Comparison of ENCODE assay signal across 9 cellular contexts in the genomic region with DNA sequence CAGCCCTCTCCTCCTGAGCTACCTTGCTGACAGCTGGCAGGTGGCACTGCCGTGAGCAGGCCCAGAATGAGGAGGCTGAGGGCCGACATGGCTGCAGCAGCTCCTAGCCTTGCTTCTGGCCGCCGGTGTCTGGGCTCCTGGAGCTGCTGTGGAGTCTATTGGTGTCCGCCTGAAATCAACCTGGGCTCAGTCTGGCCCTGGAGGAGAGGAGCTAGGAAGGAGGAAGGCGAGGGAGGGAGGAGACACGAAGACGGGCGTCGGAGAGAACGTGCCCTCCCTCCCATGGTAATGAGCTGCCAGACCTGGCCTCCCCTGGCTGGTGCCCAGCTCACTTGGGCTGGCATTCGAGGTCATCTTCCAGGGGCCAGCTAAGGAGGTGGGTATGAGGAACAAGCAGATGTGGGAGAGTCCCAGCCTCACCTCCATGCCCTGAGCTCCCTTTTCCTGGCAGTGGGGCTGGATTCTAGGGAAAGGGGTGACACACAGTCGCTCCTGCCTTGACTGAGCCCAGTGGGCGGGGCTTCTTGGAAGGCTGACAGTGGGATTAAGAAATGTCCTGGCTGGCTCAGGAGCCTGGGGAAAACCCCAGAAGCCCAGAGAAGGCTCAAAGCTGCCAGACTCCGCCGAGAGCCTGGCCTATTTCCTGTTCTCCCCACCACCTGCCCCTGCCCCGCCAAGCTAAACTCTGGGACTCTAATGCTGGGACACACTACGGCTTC. TPM values are rescaled to one million over a fixed set of nuclear protein-coding genes. Genes with fewer than 3 reads are reported as not detected.
DNase-seq lines count a peak whose midpoint lies in the region; ATAC-seq, FAIRE-seq and TF ChIP-seq lines count a peak whose summit lies in the region.
"Had no signal": no experiment of that assay in that cellular context is flagged by ENCODE, and none has a peak within 500 bp of the region (broad histone marks: within the 10 kb centered on the region; RNA-seq: fewer than 3 reads in every experiment).

A gene with protein sequence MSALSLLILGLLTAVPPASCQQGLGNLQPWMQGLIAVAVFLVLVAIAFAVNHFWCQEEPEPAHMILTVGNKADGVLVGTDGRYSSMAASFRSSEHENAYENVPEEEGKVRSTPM (minus strand): TSS at position 193 of the 719 bp plus-strand sequence. CDS start 104 bp downstream, at position 89.

- peaks cover 11% of the 10 kb centered on the region for H3K4me1 Mint-ChIP-seq in osteocyte (ENCODE audit: unreplicated experiment)

- peak; percentile 98 for DNase-seq in RCC 7860 (ENCODE audit: low spot score)
- peak; percentile 24 to 42 for DNase-seq in foreskin fibroblast
- DNase-seq in osteocyte (ENCODE audit: extremely low spot score, unreplicated experiment) = peak; percentile 82
- DNase-seq in AML-193 (lab: John Stamatoyannopoulos, UW) = no peak

- peaks cover 8% of the 10 kb centered on the region for H3K27me3 Mint-ChIP-seq in osteocyte (ENCODE audit: unreplicated experiment)

- H3K9me3 Mint-ChIP-seq in osteocyte (ENCODE audit: unreplicated experiment) = no peaks in the 10 kb centered on the region
- H3K9me3 Mint-ChIP-seq: T-helper 2 cell treated with Interferon-gamma antibody and Interleukin-4, amounts not matched to agents 5 μg/mL and 100 μg/mL, for 36 hours had no signal

- H3K27ac ChIP-seq in C4-2B = peak within 1 kb of the TSS; percentile 71

- no peak within 1 kb of the TSS for H3K4me3 ChIP-seq in foreskin fibroblast (ENCODE audit: low read depth in 1 of 2, low read length in 2 of 2)

- TF ChIP-seq CTCF in C4-2B (conservative IDR thresholded peaks at IDR 0.05) (no peak), foreskin fibroblast (IDR thresholded peaks at IDR 0.05; ENCODE audit: low read depth, low read length) (no peak), osteocyte (IDR thresholded peaks at IDR 0.05) (no peak)

- H3K27ac Mint-ChIP-seq in osteocyte (ENCODE audit: unreplicated experiment) = no peak within 1 kb of the TSS
- H3K27ac Mint-ChIP-seq: T-helper 2 cell treated with Interferon-gamma antibody and Interleukin-4, amounts not matched to agents 5 μg/mL and 100 μg/mL, for 36 hours had no signal

- no peaks in the 10 kb centered on the region for H3K36me3 Mint-ChIP-seq in osteocyte (ENCODE audit: unreplicated experiment)

- no peak within 1 kb of the TSS for H3K4me3 Mint-ChIP-seq in osteocyte (ENCODE audit: unreplicated experiment)
- H3K4me3 Mint-ChIP-seq: T-helper 2 cell treated with Interferon-gamma antibody and Interleukin-4, amounts not matched to agents 5 μg/mL and 100 μg/mL, for 36 hours had no signal

- peak; percentile 95 for FAIRE-seq in RCC 7860 (lab: Jason Lieb, UNC)

- ATAC-seq in HG02840 (IDR thresholded peaks at IDR 0.05; ENCODE audit: low FRiP score, unreplicated experiment) (no peak), HG03460 (IDR thresholded peaks at IDR 0.05; ENCODE audit: unreplicated experiment) (no peak), HG03135 (IDR thresholded peaks at IDR 0.05; ENCODE audit: unreplicated experiment) (no peak)

RNA-seq across cellular contexts. Expression of the gene that starts here (rescaled TPM):
- total RNA-seq in osteocyte = not detected in 2 replicates

Comparison
In these comparisons a context has a peak if more than half of its experiments do, and no peak if none do; other contexts are left out.
1. Peak in DNase-seq in osteocyte; RNA of the gene not detected or under 1 TPM.
2. DNase-seq: peak in RCC 7860 (single experiment) and foreskin fibroblast (2 of 2); none in AML-193 (0 of 2).